In genomic region chr10:79266092-79266491, GRCh38 we compare ENCODE assay signal across 8 cellular contexts.
DNase-seq lines count a peak whose midpoint lies in the region; ATAC-seq, FAIRE-seq and TF ChIP-seq lines count a peak whose summit lies in the region.

No MANE protein-coding gene starts in this region.

- H3K9me3 ChIP-seq in breast epithelium, result no peaks in the 10 kb centered on the region
- H3K9me3 ChIP-seq in GM12878 (replicated peaks; ENCODE audit: control insufficient read depth, insufficient read depth, low read length), result no peaks in the 10 kb centered on the region
- H3K9me3 ChIP-seq in neural progenitor cell (ENCODE audit: low read depth), result no peaks in the 10 kb centered on the region
- H3K9me3 ChIP-seq in mucosa of descending colon, result no peaks in the 10 kb centered on the region

- H3K27me3 Mint-ChIP-seq in MCF 10A (ENCODE audit: insufficient read depth, unreplicated experiment), result no peaks in the 10 kb centered on the region
- peaks cover 7% of the 10 kb centered on the region for H3K27me3 Mint-ChIP-seq in neural progenitor cell (ENCODE audit: insufficient read depth, low read depth)

- no peak for TF ChIP-seq POLR2A in breast epithelium (IDR thresholded peaks at IDR 0.05)
- TF ChIP-seq POLR2A in GM12878 (IDR thresholded peaks at IDR 0.05; ENCODE audit: low read depth, low read length), result no peak; the same call in 1 of the 2 replicates

- H3K4me2 ChIP-seq in GM12878 (ENCODE audit: control insufficient read depth, insufficient read depth) (peak overlapping the region; percentile 70), neural progenitor cell (no peak overlapping the region)

- in situ Hi-C loops in GM12878 (cut with MboI), result no loop called here

- CTCF ChIA-PET in MCF 10A (lab: Yijun Ruan, JAX), result no interaction called here
- CTCF ChIA-PET in GM12878 (lab: Yijun Ruan, JAX), result interaction anchor here (1.0 to 5.6 kb wide), 4 partner anchors 9 to 37 kb away, joined by 3 to 42 read pairs (median 4); no protein-coding TSS in a partner anchor

- no peaks in the 10 kb centered on the region for H3K36me3 ChIP-seq in breast epithelium
- peaks cover 7 to 29% of the 10 kb centered on the region in 2 experiments for H3K36me3 ChIP-seq in GM12878 (ENCODE audit: control insufficient read depth in 2 of 2, insufficient read depth in 2 of 2, low read length in 1 of 2)
- H3K36me3 ChIP-seq in neural progenitor cell, result no peaks in the 10 kb centered on the region
- no peaks in the 10 kb centered on the region for H3K36me3 ChIP-seq in mucosa of descending colon (ENCODE audit: low read depth)

- H3K36me3 Mint-ChIP-seq in MCF 10A (ENCODE audit: insufficient read depth, unreplicated experiment), result no peaks in the 10 kb centered on the region
- H3K36me3 Mint-ChIP-seq in neural progenitor cell, result peaks cover 13% of the 10 kb centered on the region

- RAD21 ChIA-PET in GM12878 (lab: Charles Lee; ENCODE audit: unreplicated experiment), result interaction anchor here (1.4 to 4.5 kb wide), 5 partner anchors 19 to 79 kb away, joined by 5 to 48 read pairs (median 8); no protein-coding TSS in a partner anchor

- TF ChIP-seq CTCF in breast epithelium (IDR thresholded peaks at IDR 0.05) (no peak), MCF 10A (IDR thresholded peaks at IDR 0.05; ENCODE audit: unreplicated experiment) (no peak), GM12878 (IDR thresholded peaks at IDR 0.05 in 2 of 3, conservative IDR thresholded peaks at IDR 0.05 in 1 of 3; ENCODE audit: control insufficient read depth in 2 of 3, extremely low read depth in 1 of 3, insufficient read depth in 1 of 3, low read depth in 3 of 3, low read length in 3 of 3) (no peak), neural progenitor cell (IDR thresholded peaks at IDR 0.05) (no peak), mucosa of descending colon (IDR thresholded peaks at IDR 0.05) (no peak)

- H3K27ac Mint-ChIP-seq in MCF 10A (ENCODE audit: low read depth, unreplicated experiment) (no peak overlapping the region), neural progenitor cell (peak overlapping the region; percentile 76)

- no peak overlapping the region for H3K4me3 Mint-ChIP-seq in MCF 10A (ENCODE audit: unreplicated experiment)
- no peak overlapping the region for H3K4me3 Mint-ChIP-seq in neural progenitor cell

- FAIRE-seq in GM12878 (lab: Jason Lieb, UNC), result peak; percentile 70

- intact Hi-C loops in breast epithelium (cut with DNase I; ENCODE audit: low total_unique reads) (no loop called here), MCF 10A (cut with micrococcal nuclease) (no loop called here), GM12878 (cut with micrococcal nuclease; ENCODE audit: unreplicated experiment) (loop anchor here (1.0 kb wide), 2 partner anchors 17 to 20 kb away; no protein-coding TSS in a partner anchor), mucosa of descending colon (cut with DNase I, micrococcal nuclease) (no loop called here)

- POLR2A ChIA-PET in MCF 10A (lab: Yijun Ruan, JAX), result no interaction called here
- POLR2A ChIA-PET in GM12878 (lab: Charles Lee), result interaction anchor here (0.9 to 1.4 kb wide), 3 partner anchors 15 to 23 kb away, joined by 3 to 6 read pairs (median 3); no protein-coding TSS in a partner anchor

- no peaks in the 10 kb centered on the region for H3K27me3 ChIP-seq in breast epithelium
- no peaks in the 10 kb centered on the region for H3K27me3 ChIP-seq in GM12878 (replicated peaks in 1 of 2; ENCODE audit: control insufficient read depth in 2 of 2, insufficient read depth in 2 of 2, low read length in 1 of 2)
- H3K27me3 ChIP-seq in neural progenitor cell, result no peaks in the 10 kb centered on the region

- 2% methylated on average over 6 of the region's 6 CpGs for WGBS in GM12878 (ENCODE audit: insufficient coverage, insufficient replicate concordance, low lambda C conversion rate, missing lambda C conversion rate)

- H3K4me1 ChIP-seq in breast epithelium (peaks cover 9 to 28% of the 10 kb centered on the region in 2 donors), GM12878 (ENCODE audit: control insufficient read depth, insufficient read depth, low read length) (peaks cover 66% of the 10 kb centered on the region), neural progenitor cell (peaks cover 6% of the 10 kb centered on the region), mucosa of descending colon (ENCODE audit: low read depth) (peaks cover 14% of the 10 kb centered on the region)

- H2AFZ ChIP-seq in GM12878 (ENCODE audit: control insufficient read depth, low read depth, low read length) (no peak overlapping the region), neural progenitor cell (replicated peaks) (no peak overlapping the region)

- H3K9me3 Mint-ChIP-seq in MCF 10A (ENCODE audit: unreplicated experiment), result no peaks in the 10 kb centered on the region
- H3K9me3 Mint-ChIP-seq in neural progenitor cell, result no peaks in the 10 kb centered on the region

- H3K9ac ChIP-seq in GM12878 (ENCODE audit: control insufficient read depth, insufficient read depth, low read length) (peak overlapping the region; percentile 49; the same call in 1 of the 2 replicates), neural progenitor cell (no peak overlapping the region)

- no peak for TF ChIP-seq EP300 in GM12878 (IDR thresholded peaks at IDR 0.05; ENCODE audit: borderline replicate concordance in 1 of 2, control insufficient read depth in 1 of 2, low read depth in 2 of 2, low read length in 2 of 2)

- SMC1A ChIA-PET in GM12878 (lab: Charles Lee; ENCODE audit: uncharacterized antibody, unreplicated experiment), result interaction anchor here (1.3 to 12.1 kb wide), 3 partner anchors 18 to 37 kb away, joined by 3 to 114 read pairs (median 8); no protein-coding TSS in a partner anchor

- H3K4me1 Mint-ChIP-seq in MCF 10A (ENCODE audit: insufficient read depth, unreplicated experiment), result peaks cover 11% of the 10 kb centered on the region
- H3K4me1 Mint-ChIP-seq in neural progenitor cell, result peaks cover 64% of the 10 kb centered on the region

- H3K27ac ChIP-seq in breast epithelium (peak overlapping the region; percentile 73 to 89), GM12878 (ENCODE audit: control insufficient read depth, insufficient read depth) (peak overlapping the region; percentile 91), neural progenitor cell (no peak overlapping the region)

- H3F3A ChIP-seq in neural progenitor cell (ENCODE audit: low read depth), result peaks cover 5% of the 10 kb centered on the region

- ATAC-seq in HG03159 (IDR thresholded peaks at IDR 0.05; ENCODE audit: unreplicated experiment) (peak; percentile 28), GM12878 (peak; percentile 68), mucosa of descending colon (no peak)

- no peak for TF ChIP-seq RAD21 in GM12878 (IDR thresholded peaks at IDR 0.05; ENCODE audit: insufficient read depth, low read depth, low read length)

- H4K20me1 ChIP-seq in GM12878 (ENCODE audit: control insufficient read depth, insufficient read depth), result peaks cover 6% of the 10 kb centered on the region; the same call in 1 of the 2 replicates
- H4K20me1 ChIP-seq in neural progenitor cell (ENCODE audit: low read depth), result peaks cover 79% of the 10 kb centered on the region

- peaks cover 97% of the 10 kb centered on the region for H3K79me2 ChIP-seq in GM12878 (ENCODE audit: control insufficient read depth, insufficient read depth, low read length)
- H3K79me2 ChIP-seq in neural progenitor cell (ENCODE audit: low read depth), result no peaks in the 10 kb centered on the region

- H3K4me3 ChIP-seq in breast epithelium (no peak overlapping the region), GM12878 (peak overlapping the region; percentile 21; the same call in 1 of the 2 replicates), neural progenitor cell (no peak overlapping the region), mucosa of descending colon (no peak overlapping the region)

- no TSS peak for BruUV-seq in MCF 10A (replicated peaks; lab: Mats Ljungman, UMichigan)
- BruUV-seq in GM12878 (replicated peaks; lab: Mats Ljungman, UMichigan), result no TSS peak

- no peak for DNase-seq in breast epithelium (ENCODE audit: low spot score in 2 of 2)
- DNase-seq in MCF 10A (ENCODE audit: unreplicated experiment), result no peak
- no peak for DNase-seq in GM12878 (ENCODE audit: low read depth, low spot score)
- DNase-seq in neural progenitor cell (ENCODE audit: low spot score), result no peak
- DNase-seq in mucosa of descending colon, result no peak
- no peak for DNase-seq in NCI-H345 (lab: John Stamatoyannopoulos, UW)
- DNase-seq in NCI-H2196 treated with DMSO at 0.1 percent for 48 hours (lab: John Stamatoyannopoulos, UW; ENCODE audit: unreplicated experiment), result no peak

TF ChIP-seq in GM12878, 131 proteins besides CTCF, POLR2A, EP300 and RAD21 (continues in another document):
- TF ChIP-seq ZNF592 (IDR thresholded peaks at IDR 0.05) (no peak), ESRRA (IDR thresholded peaks at IDR 0.05; ENCODE audit: low read length) (no peak), EGR1 (IDR thresholded peaks at IDR 0.05; ENCODE audit: borderline replicate concordance in 1 of 2, low read depth in 2 of 2, low read length in 2 of 2) (0 out of 3 replicates have a peak, but pooled peaks of 1 of the 2 experiments have one; percentile 22), FOS (IDR thresholded peaks at IDR 0.05; ENCODE audit: borderline replicate concordance, extremely low read depth, insufficient read length) (no peak)
